16 cellular contexts compared by ENCODE assay signal in genomic region chr1:2052096-2052569, GRCh38. TPM values are rescaled to one million over a fixed set of nuclear protein-coding genes. Genes with fewer than 3 reads are reported as not detected.
A peak's percentile ranks its signal among the peaks of the same experiment; 100 is the strongest.
DNase-seq lines count a peak whose midpoint lies in the region; ATAC-seq, FAIRE-seq and TF ChIP-seq lines count a peak whose summit lies in the region.
"Had no signal": no experiment of that assay in that cellular context is flagged by ENCODE, and none has a peak within 500 bp of the region (broad histone marks: within the 10 kb centered on the region; RNA-seq: fewer than 3 reads in every experiment).

No MANE protein-coding gene starts in this region.

- intact Hi-C loops in Calu3 (cut with micrococcal nuclease; ENCODE audit: unreplicated experiment), result no loop called here

- peaks cover 55 to 75% (median 59%) of the 10 kb centered on the region in 11 experiments for H3K27me3 ChIP-seq in BLaER1 treated with 17β-estradiol and CSF1 and Interleukin-3, amounts not matched to agents 10 nM and 100 nM
- H3K27me3 ChIP-seq in astrocyte (ENCODE audit: insufficient read depth, low read length), result peaks cover 24% of the 10 kb centered on the region

- no peak for DNase-seq in Calu3
- no peak for DNase-seq in astrocyte (ENCODE audit: low read depth)
- no peak for DNase-seq in naive B cell
- no peak for DNase-seq in DMS53 treated with DMSO at 0.1 percent for 48 hours (lab: John Stamatoyannopoulos, UW; ENCODE audit: unreplicated experiment)
- DNase-seq: C1 segment of cervical spinal cord; effector memory CD4-positive, alpha-beta T cell; KBM-7; posterior cingulate gyrus; stimulated activated CD4-positive, alpha-beta T cell treated with anti-CD3 and anti-CD28 coated beads, Interleukin-15, amount 100 ng/mL, for 24 hours; tibial artery had no signal

- no peaks in the 10 kb centered on the region for H3K9me3 Mint-ChIP-seq in Calu3 (ENCODE audit: low read depth, unreplicated experiment)
- H3K9me3 Mint-ChIP-seq in astrocyte (ENCODE audit: unreplicated experiment), result no peaks in the 10 kb centered on the region
- H3K9me3 Mint-ChIP-seq in naive B cell, result no peaks in the 10 kb centered on the region

- no TSS peak for BruUV-seq in Calu3 (replicated peaks; lab: Mats Ljungman, UMichigan)

- CTCF ChIA-PET in Calu3 (lab: Charles Lee), result no interaction called here

- no peak overlapping the region for H3K4me3 ChIP-seq in BLaER1 treated with 17β-estradiol and CSF1 and Interleukin-3, amounts not matched to agents 10 nM and 100 nM
- no peak overlapping the region for H3K4me3 ChIP-seq in astrocyte (ENCODE audit: insufficient read depth, low read depth, low read length)
- H3K4me3 ChIP-seq: tibial artery had no signal

- no peaks in the 10 kb centered on the region for H3K36me3 ChIP-seq in BLaER1 treated with 17β-estradiol and CSF1 and Interleukin-3, amounts not matched to agents 10 nM and 100 nM
- H3K36me3 ChIP-seq in astrocyte (ENCODE audit: insufficient read depth, low read length), result no peaks in the 10 kb centered on the region

- peaks cover 0 to 55% (median 16%) of the 10 kb centered on the region in 11 experiments; a peak in 12 of 22 replicates for H4K20me1 ChIP-seq in BLaER1 treated with 17β-estradiol and CSF1 and Interleukin-3, amounts not matched to agents 10 nM and 100 nM
- no peaks in the 10 kb centered on the region for H4K20me1 ChIP-seq in astrocyte (ENCODE audit: insufficient read depth, low read length)

- H3K27me3 Mint-ChIP-seq in Calu3 (ENCODE audit: unreplicated experiment) (no peaks in the 10 kb centered on the region), astrocyte (ENCODE audit: low read depth, unreplicated experiment) (peaks cover 6% of the 10 kb centered on the region), naive B cell (peaks cover 0 to 18% (median 9%) of the 10 kb centered on the region in 3 donors)

- TF ChIP-seq CTCF in Calu3 (IDR thresholded peaks at IDR 0.05; ENCODE audit: unreplicated experiment) (no peak), astrocyte (IDR thresholded peaks at IDR 0.05; ENCODE audit: insufficient read depth, low read depth, low read length) (no peak)

- H3K4me3 Mint-ChIP-seq in Calu3 (ENCODE audit: low read depth, unreplicated experiment) (peak overlapping the region; percentile 81), astrocyte (ENCODE audit: unreplicated experiment) (peak overlapping the region; percentile 76), naive B cell (peak overlapping the region; percentile 20 to 90 (median 82))

- peaks cover 22 to 86% (median 70%) of the 10 kb centered on the region in 10 experiments for H3K4me1 ChIP-seq in BLaER1 treated with 17β-estradiol and CSF1 and Interleukin-3, amounts not matched to agents 10 nM and 100 nM
- no peaks in the 10 kb centered on the region for H3K4me1 ChIP-seq in astrocyte (ENCODE audit: insufficient read depth, low read length)

- FAIRE-seq in astrocyte (lab: Jason Lieb, UNC), result no peak
- FAIRE-seq: GM19239 had no signal

- H3K4me1 Mint-ChIP-seq in Calu3 (ENCODE audit: low read depth, unreplicated experiment) (peaks cover 17% of the 10 kb centered on the region), astrocyte (ENCODE audit: low read depth, unreplicated experiment) (no peaks in the 10 kb centered on the region), naive B cell (peaks cover 23 to 40% (median 24%) of the 10 kb centered on the region in 3 donors)

- H3K9me3 ChIP-seq in BLaER1 treated with 17β-estradiol and CSF1 and Interleukin-3, amounts not matched to agents 10 nM and 100 nM (replicated peaks in 1 of 11), result no peaks in the 10 kb centered on the region
- no peaks in the 10 kb centered on the region for H3K9me3 ChIP-seq in astrocyte (ENCODE audit: insufficient read depth, low read depth, low read length)
- H3K9me3 ChIP-seq: tibial artery had no signal

- H3K36me3 Mint-ChIP-seq in Calu3 (ENCODE audit: insufficient read depth, unreplicated experiment) (peaks cover 34% of the 10 kb centered on the region), astrocyte (ENCODE audit: low read depth, unreplicated experiment) (peaks cover 4% of the 10 kb centered on the region), naive B cell (no peaks in the 10 kb centered on the region)

- ATAC-seq in naive B cell (ENCODE audit: low read depth in 2 of 2), result no peak
- ATAC-seq in HG02970 (IDR thresholded peaks at IDR 0.05; ENCODE audit: low FRiP score, unreplicated experiment), result no peak
- ATAC-seq in GM18870 (IDR thresholded peaks at IDR 0.05; ENCODE audit: unreplicated experiment), result no peak

- H3K27ac Mint-ChIP-seq in Calu3 (ENCODE audit: unreplicated experiment) (no peak overlapping the region), astrocyte (ENCODE audit: unreplicated experiment) (no peak overlapping the region), naive B cell (peak overlapping the region in 2 of 6 donors; percentile 15 to 64)

- H3K27ac ChIP-seq in BLaER1 treated with 17β-estradiol and CSF1 and Interleukin-3, amounts not matched to agents 10 nM and 100 nM, result no peak overlapping the region
- no peak overlapping the region for H3K27ac ChIP-seq in astrocyte (ENCODE audit: low read depth, low read length)
- H3K27ac ChIP-seq: tibial artery had no signal

- no peak overlapping the region for H2AFZ ChIP-seq in astrocyte (ENCODE audit: low read depth, low read length)

- peak overlapping the region; percentile 13 to 85 (median 80); a peak in 20 of 22 replicates for H3K4me2 ChIP-seq in BLaER1 treated with 17β-estradiol and CSF1 and Interleukin-3, amounts not matched to agents 10 nM and 100 nM
- H3K4me2 ChIP-seq in astrocyte (ENCODE audit: low read length), result no peak overlapping the region

- H3K79me2 ChIP-seq in astrocyte (ENCODE audit: insufficient read depth, low read length), result no peaks in the 10 kb centered on the region

- H3K9ac ChIP-seq in BLaER1 treated with 17β-estradiol and CSF1 and Interleukin-3, amounts not matched to agents 10 nM and 100 nM, result no peak overlapping the region
- no peak overlapping the region for H3K9ac ChIP-seq in astrocyte (ENCODE audit: low read length)

RNA-seq across cellular contexts. Expression of gene PRKCZ, which starts 1.9 kb away (rescaled TPM):
- 26.0 and 27.4 TPM in 2 replicates for total RNA-seq in Calu3 (2022)
- 28.6 and 32.6 TPM in 2 replicates for total RNA-seq in astrocyte
- polyA plus RNA-seq in naive B cell (ENCODE audit: low read depth in 6 of 6), result 10 to 100 TPM in 2 of 6 donors, 1 to 10 TPM in 4; 5.7 to 12.4 (median 9.3) TPM

RNA-seq across cellular contexts. Expression of gene GABRD, which starts 33.0 kb away (rescaled TPM):
- 0.81 TPM in 1 of 2 replicates, not detected in the other for total RNA-seq in Calu3 (2022)
- total RNA-seq in astrocyte, result not detected in 2 replicates
- not detected for polyA plus RNA-seq in naive B cell (ENCODE audit: low read depth in 6 of 6)
- total RNA-seq: OCI-LY7 had no signal

RNA-seq across cellular contexts. Expression of gene CFAP74, which starts 48.5 kb away (rescaled TPM):
- total RNA-seq in Calu3 (2022), result not detected in 2 replicates
- total RNA-seq in astrocyte, result not detected in 2 replicates
- not detected for polyA plus RNA-seq in naive B cell (ENCODE audit: low read depth in 6 of 6)
- total RNA-seq: G401, OCI-LY7 had no signal
